In genomic region chr19:49850221-49850486, GRCh38 we compare ENCODE assay signal across 9 cellular contexts. TPM values are rescaled to one million over a fixed set of nuclear protein-coding genes. Genes with fewer than 3 reads are reported as not detected.
DNase-seq lines count a peak whose midpoint lies in the region; ATAC-seq, FAIRE-seq and TF ChIP-seq lines count a peak whose summit lies in the region.
"Had no signal": no experiment of that assay in that cellular context is flagged by ENCODE, and none has a peak within 500 bp of the region (broad histone marks: within the 10 kb centered on the region; RNA-seq: fewer than 3 reads in every experiment).

No MANE protein-coding gene starts in this region.

- peak overlapping the region; percentile 99 for H3K27ac ChIP-seq in A673 (ENCODE audit: low read depth, low read length, poor library complexity, severe bottlenecking)
- H3K27ac ChIP-seq in muscle layer of colon (ENCODE audit: low read depth, low read length), result peak overlapping the region; percentile 95

- CTCF ChIA-PET in A673 (lab: Charles Lee), result interaction anchor here (0.6 to 1.1 kb wide), 2 partner anchors 38 to 49 kb away, joined by 3 read pairs; no protein-coding TSS in a partner anchor

- H3K9me3 ChIP-seq in A673 (ENCODE audit: low read depth, low read length, poor library complexity, severe bottlenecking), result peaks cover 9% of the 10 kb centered on the region
- H3K9me3 ChIP-seq in muscle layer of colon (ENCODE audit: low read length), result no peaks in the 10 kb centered on the region

- H3K9ac ChIP-seq in muscle layer of colon (ENCODE audit: low read length), result no peak overlapping the region

- no peak for FAIRE-seq in bronchial epithelial cell (lab: Jason Lieb, UNC)
- FAIRE-seq: TTC549 had no signal

- H3K4me3 ChIP-seq in A673 (ENCODE audit: low read depth, low read length, poor library complexity, severe bottlenecking) (peak overlapping the region; percentile 74), bronchial epithelial cell (ENCODE audit: low read depth, low read length) (peak overlapping the region; percentile 89), muscle layer of colon (ENCODE audit: low read depth in 1 of 2, low read length in 2 of 2) (peak overlapping the region in 1 of 2 donors; percentile 70)

- no peak for TF ChIP-seq CTCF in A673 (conservative IDR thresholded peaks at IDR 0.05; ENCODE audit: low read depth, low read length)
- TF ChIP-seq CTCF in bronchial epithelial cell (IDR thresholded peaks at IDR 0.05; ENCODE audit: insufficient read depth, low read length, severe bottlenecking), result no peak

- intact Hi-C loops in A673 (cut with micrococcal nuclease; ENCODE audit: unreplicated experiment), result loop anchor here (2.0 to 5.0 kb wide), 2 partner anchors 37 to 353 kb away; partner anchors contain the start of genes FUZ and RPS11

- ATAC-seq in HG03469 (IDR thresholded peaks at IDR 0.05; ENCODE audit: unreplicated experiment), result peak; percentile 3
- ATAC-seq in esophagus mucosa, result no peak

- H3K36me3 ChIP-seq in A673 (ENCODE audit: insufficient read depth, low read length, poor library complexity, severe bottlenecking), result peaks cover 10% of the 10 kb centered on the region
- peaks cover 8% of the 10 kb centered on the region for H3K36me3 ChIP-seq in bronchial epithelial cell (ENCODE audit: control insufficient read depth, insufficient read depth, low read length)
- no peaks in the 10 kb centered on the region for H3K36me3 ChIP-seq in muscle layer of colon (ENCODE audit: insufficient read depth, low read length)

- POLR2A ChIA-PET in A673 (lab: Charles Lee; ENCODE audit: low non-redundant PET), result interaction anchor here (0.9 kb wide), 1 partner anchor 174 kb away, joined by 3 read pairs; no protein-coding TSS in a partner anchor

- H3K27me3 ChIP-seq in A673 (replicated peaks; ENCODE audit: insufficient read depth, low read depth, low read length, poor library complexity) (no peaks in the 10 kb centered on the region), bronchial epithelial cell (ENCODE audit: control insufficient read depth, insufficient read depth, low read length) (no peaks in the 10 kb centered on the region), muscle layer of colon (ENCODE audit: control insufficient read depth in 1 of 2, insufficient read depth in 2 of 2, low read length in 2 of 2) (no peaks in the 10 kb centered on the region)

- no TSS peak for BruUV-seq in A673 (replicated peaks; lab: Mats Ljungman, UMichigan)

- H3K4me1 ChIP-seq in A673 (ENCODE audit: insufficient read depth, low read length, poor library complexity, severe bottlenecking) (peaks cover 19% of the 10 kb centered on the region), muscle layer of colon (ENCODE audit: insufficient read depth, low read length) (peaks cover 27% of the 10 kb centered on the region)

- no peak for DNase-seq in A673 (ENCODE audit: low spot score)
- no peak for DNase-seq in bronchial epithelial cell (ENCODE audit: low read depth)
- DNase-seq in NCI-H1048 (lab: John Stamatoyannopoulos, UW), result no peak
- DNase-seq in midbrain (lab: John Stamatoyannopoulos, UW), result no peak
- DNase-seq in Kasumi-1 (lab: John Stamatoyannopoulos, UW), result no peak

RNA-seq across cellular contexts. Expression of gene PTOV1, which starts 0.8 kb away (rescaled TPM):
- total RNA-seq in A673 (2021) (331 and 356 TPM in 2 replicates), bronchial epithelial cell (20.5 and 23.6 TPM in 2 replicates), esophagus mucosa (58.5 TPM)

RNA-seq across cellular contexts. Expression of gene PNKP, which starts 17.2 kb away (rescaled TPM):
- total RNA-seq in A673 (2021) (122 and 130 TPM in 2 replicates), bronchial epithelial cell (26.8 and 37.9 TPM in 2 replicates), esophagus mucosa (29.2 TPM)

RNA-seq across cellular contexts. Expression of gene AKT1S1, which starts 27.0 kb away (rescaled TPM):
- total RNA-seq in A673 (2021) (80.3 and 81.5 TPM in 2 replicates), bronchial epithelial cell (3.7 and 7.4 TPM in 2 replicates), esophagus mucosa (32.7 TPM)

RNA-seq across cellular contexts. Expression of gene TBC1D17, which starts 27.3 kb away (rescaled TPM):
- 35.1 and 40.0 TPM in 2 replicates for total RNA-seq in A673 (2021)
- 2.1 and 3.1 TPM in 2 replicates for total RNA-seq in bronchial epithelial cell
- total RNA-seq in esophagus mucosa, result 15.8 TPM

RNA-seq across cellular contexts. Expression of gene MED25, which starts 32.1 kb away (rescaled TPM):
- 93.0 and 111 TPM in 2 replicates for total RNA-seq in A673 (2021)
- total RNA-seq in bronchial epithelial cell, result 8.2 and 10.2 TPM in 2 replicates
- total RNA-seq in esophagus mucosa, result 25.6 TPM
